ENCODE assay signal across 11 cellular contexts in the genomic region with DNA sequence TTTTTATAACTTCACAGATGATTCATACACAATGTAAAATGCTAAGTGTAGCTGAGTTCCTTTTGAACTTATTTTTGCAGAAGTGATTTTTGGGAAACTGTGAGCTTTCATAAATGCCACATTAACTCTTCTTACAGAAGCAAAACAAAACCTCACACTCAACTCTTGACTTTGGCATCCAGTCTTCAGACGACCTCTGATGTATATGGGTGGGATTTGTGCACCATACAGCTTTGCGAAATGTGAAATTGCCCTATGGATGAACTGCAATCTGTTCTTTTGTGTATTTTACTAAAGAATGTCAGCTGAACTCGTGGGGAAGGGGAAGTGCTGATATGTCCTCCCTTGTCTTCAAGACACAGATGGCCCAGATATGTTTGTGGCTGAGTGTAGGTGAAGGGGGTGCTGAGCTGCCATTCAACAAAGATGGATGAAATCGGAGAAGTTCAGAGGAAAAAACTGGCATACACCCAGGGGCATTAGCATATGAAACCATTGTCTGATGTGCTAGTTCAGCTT.
DNase-seq lines count a peak whose midpoint lies in the region; TF ChIP-seq lines count a peak whose summit lies in the region.
"Had no signal": no experiment of that assay in that cellular context is flagged by ENCODE, and none has a peak within 500 bp of the region (broad histone marks: within the 10 kb centered on the region; RNA-seq: fewer than 3 reads in every experiment).

No MANE protein-coding gene starts in this region.

- H3K27ac ChIP-seq in CD8-positive, alpha-beta memory T cell (ENCODE audit: low read depth, low read length) = no peak overlapping the region
- no peak overlapping the region for H3K27ac ChIP-seq in right atrium auricular region

- no peak overlapping the region for H2AFZ ChIP-seq in Loucy (ENCODE audit: low read length)

- peak overlapping the region; percentile 29 for H3K4me2 ChIP-seq in Loucy (ENCODE audit: low read depth, low read length, poor library complexity, severe bottlenecking)

- POLR2A ChIA-PET in CD8-positive, alpha-beta memory T cell (lab: Charles Lee) = interaction anchor here (0.6 kb wide), 1 partner anchor 727 kb away, joined by 5 read pairs; no protein-coding TSS in a partner anchor

- H3K36me3 Mint-ChIP-seq in CD8-positive, alpha-beta memory T cell = peaks cover 0 to 4% (median 0%) of the 10 kb centered on the region in 3 donors
- H3K36me3 Mint-ChIP-seq in glutamatergic neuron (ENCODE audit: unreplicated experiment) = no peaks in the 10 kb centered on the region

- H3K4me3 ChIP-seq in CD8-positive, alpha-beta memory T cell (ENCODE audit: low read length) = no peak overlapping the region
- H3K4me3 ChIP-seq in Loucy (ENCODE audit: low read length, poor library complexity, severe bottlenecking) = no peak overlapping the region
- H3K4me3 ChIP-seq in right atrium auricular region = no peak overlapping the region

- H3K4me3 Mint-ChIP-seq in CD8-positive, alpha-beta memory T cell = peak overlapping the region; percentile 11 to 72 (median 55)
- H3K4me3 Mint-ChIP-seq in glutamatergic neuron (ENCODE audit: unreplicated experiment) = no peak overlapping the region
- H3K4me3 Mint-ChIP-seq: nephron had no signal

- no peaks in the 10 kb centered on the region for H3K36me3 ChIP-seq in CD8-positive, alpha-beta memory T cell (ENCODE audit: insufficient read depth, low read length)
- no peaks in the 10 kb centered on the region for H3K36me3 ChIP-seq in Loucy (ENCODE audit: insufficient read depth, low read length)
- H3K36me3 ChIP-seq in right atrium auricular region = no peaks in the 10 kb centered on the region
- H3K36me3 ChIP-seq: heart left ventricle had no signal

- H3K9me3 Mint-ChIP-seq in CD8-positive, alpha-beta memory T cell = no peaks in the 10 kb centered on the region
- no peaks in the 10 kb centered on the region for H3K9me3 Mint-ChIP-seq in glutamatergic neuron (ENCODE audit: unreplicated experiment)
- H3K9me3 Mint-ChIP-seq: nephron had no signal

- peak overlapping the region; percentile 44 to 94 (median 80) for H3K27ac Mint-ChIP-seq in CD8-positive, alpha-beta memory T cell
- peak overlapping the region; percentile 20 for H3K27ac Mint-ChIP-seq in glutamatergic neuron (ENCODE audit: unreplicated experiment)

- TF ChIP-seq CTCF in Loucy (conservative IDR thresholded peaks at IDR 0.05; ENCODE audit: low read length) = no peak
- no peak for TF ChIP-seq CTCF in glutamatergic neuron (IDR thresholded peaks at IDR 0.05; ENCODE audit: partially characterized antibody, unreplicated experiment)
- TF ChIP-seq CTCF in right atrium auricular region (IDR thresholded peaks at IDR 0.05) = no peak

- H3K27me3 ChIP-seq in CD8-positive, alpha-beta memory T cell (ENCODE audit: insufficient read depth, low read length, poor library complexity, severe bottlenecking) = no peaks in the 10 kb centered on the region
- H3K27me3 ChIP-seq in Loucy (ENCODE audit: insufficient read depth, low read length, poor library complexity, severe bottlenecking) = no peaks in the 10 kb centered on the region
- H3K27me3 ChIP-seq in right atrium auricular region = no peaks in the 10 kb centered on the region
- H3K27me3 ChIP-seq: heart left ventricle had no signal

- no peaks in the 10 kb centered on the region for H4K20me1 ChIP-seq in Loucy (ENCODE audit: insufficient read depth, low read length, poor library complexity, severe bottlenecking)

- peaks cover 59 to 70% (median 66%) of the 10 kb centered on the region in 3 donors for H3K4me1 Mint-ChIP-seq in CD8-positive, alpha-beta memory T cell
- peaks cover 38% of the 10 kb centered on the region for H3K4me1 Mint-ChIP-seq in glutamatergic neuron (ENCODE audit: low read depth, unreplicated experiment)

- no peaks in the 10 kb centered on the region for H3F3A ChIP-seq in Loucy (ENCODE audit: low read depth)

- no peaks in the 10 kb centered on the region for H3K9me2 ChIP-seq in Loucy (replicated peaks; ENCODE audit: low read depth, low read length)

- H3K27me3 Mint-ChIP-seq in CD8-positive, alpha-beta memory T cell = no peaks in the 10 kb centered on the region
- no peaks in the 10 kb centered on the region for H3K27me3 Mint-ChIP-seq in glutamatergic neuron (ENCODE audit: unreplicated experiment)

- no peaks in the 10 kb centered on the region for H3K9me3 ChIP-seq in CD8-positive, alpha-beta memory T cell (ENCODE audit: low read length)
- H3K9me3 ChIP-seq in Loucy (ENCODE audit: insufficient read depth, low read depth, low read length) (no peaks in the 10 kb centered on the region), right atrium auricular region (no peaks in the 10 kb centered on the region)
- H3K9me3 ChIP-seq: heart left ventricle had no signal

- no peak overlapping the region for H3K9ac ChIP-seq in Loucy (ENCODE audit: low read depth, low read length, poor library complexity, severe bottlenecking)

- peaks cover 34% of the 10 kb centered on the region for H3K4me1 ChIP-seq in CD8-positive, alpha-beta memory T cell (ENCODE audit: insufficient read depth, low read length)
- H3K4me1 ChIP-seq in Loucy (ENCODE audit: insufficient read depth, low read length, poor library complexity, severe bottlenecking) = peaks cover 48% of the 10 kb centered on the region
- H3K4me1 ChIP-seq in right atrium auricular region = no peaks in the 10 kb centered on the region

- H3K79me2 ChIP-seq in Loucy (ENCODE audit: insufficient read depth, low read length) = no peaks in the 10 kb centered on the region

- no peak for DNase-seq in CD8-positive, alpha-beta memory T cell
- peak; percentile 35 for DNase-seq in RPMI8226
- no peak for DNase-seq in glutamatergic neuron
- DNase-seq in hypothalamus (lab: John Stamatoyannopoulos, UW) = no peak
- no peak for DNase-seq in GOT3 (lab: John Stamatoyannopoulos, UW)
- no peak for DNase-seq in right atrium auricular region (ENCODE audit: low spot score)
- no peak for DNase-seq in stimulated activated CD4-positive, alpha-beta T cell treated with anti-CD3 and anti-CD28 coated beads, Interleukin-4, amount 100 ng/mL, for 24 hours
- DNase-seq: heart left ventricle, NCI-H1417 treated with DMSO at 0.1 percent for 48 hours had no signal

- CTCF ChIA-PET in CD8-positive, alpha-beta memory T cell (lab: Charles Lee) = interaction anchor here (1.3 to 1.6 kb wide), 2 partner anchors 13 to 28 kb away, joined by 3 read pairs; no protein-coding TSS in a partner anchor
